Comparison of ENCODE assay signal across 12 cellular contexts in genomic region chr19:43572172-43572588, GRCh38.
DNase-seq lines count a peak whose midpoint lies in the region; ATAC-seq, FAIRE-seq and TF ChIP-seq lines count a peak whose summit lies in the region.
"Had no signal": no experiment of that assay in that cellular context is flagged by ENCODE, and none has a peak within 500 bp of the region (broad histone marks: within the 10 kb centered on the region; RNA-seq: fewer than 3 reads in every experiment).

No MANE protein-coding gene starts in this region.

- peaks cover 41% of the 10 kb centered on the region for H3K4me1 Mint-ChIP-seq in activated naive CD8-positive, alpha-beta T cell (ENCODE audit: low read depth)
- H3K4me1 Mint-ChIP-seq in activated naive CD8-positive, alpha-beta T cell treated with anti-CD3 and anti-CD28 coated beads, Interleukin-2, amount 50 U/mL, for 24 hours = peaks cover 38% of the 10 kb centered on the region
- peaks cover 4% of the 10 kb centered on the region for H3K4me1 Mint-ChIP-seq in T-helper 2 cell treated with Interferon-gamma antibody and Interleukin-4, amounts not matched to agents 5 μg/mL and 100 μg/mL, for 36 hours (ENCODE audit: low read depth)

- H3K36me3 Mint-ChIP-seq in activated naive CD8-positive, alpha-beta T cell = peaks cover 2% of the 10 kb centered on the region
- peaks cover 2% of the 10 kb centered on the region for H3K36me3 Mint-ChIP-seq in activated naive CD8-positive, alpha-beta T cell treated with anti-CD3 and anti-CD28 coated beads, Interleukin-2, amount 50 U/mL, for 24 hours (ENCODE audit: low read depth)
- H3K36me3 Mint-ChIP-seq in T-helper 2 cell treated with Interferon-gamma antibody and Interleukin-4, amounts not matched to agents 5 μg/mL and 100 μg/mL, for 36 hours (ENCODE audit: low read depth) = peaks cover 2% of the 10 kb centered on the region

- DNase-seq in activated naive CD8-positive, alpha-beta T cell treated with anti-CD3 and anti-CD28 coated beads, Interleukin-2, amount 50 U/mL, for 24 hours = no peak
- DNase-seq in NCI-H69 (lab: John Stamatoyannopoulos, UW) = peak; percentile 91
- DNase-seq in UCSD-AML1 (lab: John Stamatoyannopoulos, UW; ENCODE audit: unreplicated experiment) = no peak
- no peak for DNase-seq in T-helper 2 cell treated with Interferon-gamma antibody and Interleukin-4, amounts not matched to agents 5 μg/mL and 100 μg/mL, for 36 hours (ENCODE audit: low spot score)
- DNase-seq: activated CD4-positive, CD25-positive, alpha-beta regulatory T cell; activated T-cell treated with anti-CD3 and anti-CD28 coated beads, Interleukin-2, amount 50 U/mL, for 48 hours had no signal

- no peak for ATAC-seq in activated naive CD8-positive, alpha-beta T cell treated with anti-CD3 and anti-CD28 coated beads, Interleukin-2, amount 50 U/mL, for 24 hours
- ATAC-seq in GM18505 (IDR thresholded peaks at IDR 0.05; ENCODE audit: unreplicated experiment) (no peak), GM18520 (IDR thresholded peaks at IDR 0.05; ENCODE audit: unreplicated experiment) (no peak)
- ATAC-seq: SK-N-SH treated with all-trans-retinoic acid at 6 μM for 48 hours had no signal

- H3K4me3 Mint-ChIP-seq in activated naive CD8-positive, alpha-beta T cell = no peak overlapping the region
- no peak overlapping the region for H3K4me3 Mint-ChIP-seq in activated naive CD8-positive, alpha-beta T cell treated with anti-CD3 and anti-CD28 coated beads, Interleukin-2, amount 50 U/mL, for 24 hours
- no peak overlapping the region for H3K4me3 Mint-ChIP-seq in T-helper 2 cell treated with Interferon-gamma antibody and Interleukin-4, amounts not matched to agents 5 μg/mL and 100 μg/mL, for 36 hours

- peak overlapping the region; percentile 1 for H3K27ac Mint-ChIP-seq in activated naive CD8-positive, alpha-beta T cell
- H3K27ac Mint-ChIP-seq in activated naive CD8-positive, alpha-beta T cell treated with anti-CD3 and anti-CD28 coated beads, Interleukin-2, amount 50 U/mL, for 24 hours = no peak overlapping the region
- H3K27ac Mint-ChIP-seq in T-helper 2 cell treated with Interferon-gamma antibody and Interleukin-4, amounts not matched to agents 5 μg/mL and 100 μg/mL, for 36 hours = no peak overlapping the region

- no peak for TF ChIP-seq POLR2A in GM18505 (IDR thresholded peaks at IDR 0.05; ENCODE audit: borderline replicate concordance, extremely low read depth, insufficient read depth, insufficient read length)

- FAIRE-seq in islet of Langerhans (lab: Jason Lieb, UNC) = peak; percentile 98
- FAIRE-seq: H54 had no signal

- no peaks in the 10 kb centered on the region for H3K27me3 Mint-ChIP-seq in activated naive CD8-positive, alpha-beta T cell
- no peaks in the 10 kb centered on the region for H3K27me3 Mint-ChIP-seq in activated naive CD8-positive, alpha-beta T cell treated with anti-CD3 and anti-CD28 coated beads, Interleukin-2, amount 50 U/mL, for 24 hours
- H3K27me3 Mint-ChIP-seq in T-helper 2 cell treated with Interferon-gamma antibody and Interleukin-4, amounts not matched to agents 5 μg/mL and 100 μg/mL, for 36 hours (ENCODE audit: low read depth) = no peaks in the 10 kb centered on the region

- no peaks in the 10 kb centered on the region for H3K9me3 Mint-ChIP-seq in activated naive CD8-positive, alpha-beta T cell (ENCODE audit: low read depth)
- no peaks in the 10 kb centered on the region for H3K9me3 Mint-ChIP-seq in activated naive CD8-positive, alpha-beta T cell treated with anti-CD3 and anti-CD28 coated beads, Interleukin-2, amount 50 U/mL, for 24 hours
- H3K9me3 Mint-ChIP-seq in T-helper 2 cell treated with Interferon-gamma antibody and Interleukin-4, amounts not matched to agents 5 μg/mL and 100 μg/mL, for 36 hours = no peaks in the 10 kb centered on the region
